In the genomic region with DNA sequence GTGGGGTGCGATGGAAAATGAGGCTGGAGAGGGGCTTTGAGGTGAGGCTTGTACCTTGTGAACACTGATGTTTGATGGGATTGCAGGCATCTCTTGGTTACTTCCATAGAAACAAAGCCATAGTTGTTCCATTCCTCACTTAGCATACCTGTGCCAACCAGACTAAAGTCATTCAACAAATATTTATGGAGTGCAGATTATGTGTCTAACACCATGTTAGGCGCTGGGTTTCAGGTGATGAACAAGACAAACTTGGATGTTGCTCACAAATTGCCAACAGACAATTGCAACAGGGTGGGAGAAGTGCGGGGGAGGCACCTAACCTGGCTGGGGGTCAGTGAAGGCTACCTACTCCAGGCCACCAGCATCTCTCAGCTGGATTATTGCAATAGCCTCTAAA, we compare ENCODE assay signal across 11 cellular contexts. TPM values are rescaled to one million over a fixed set of nuclear protein-coding genes. Genes with fewer than 3 reads are reported as not detected.
A peak's percentile ranks its signal among the peaks of the same experiment; 100 is the strongest.
DNase-seq lines count a peak whose midpoint lies in the region; ATAC-seq and TF ChIP-seq lines count a peak whose summit lies in the region.
"Had no signal": no experiment of that assay in that cellular context is flagged by ENCODE, and none has a peak within 500 bp of the region (broad histone marks: within the 10 kb centered on the region; RNA-seq: fewer than 3 reads in every experiment).

No MANE protein-coding gene starts in this region.

- peaks cover 7% of the 10 kb centered on the region for H3K36me3 Mint-ChIP-seq in activated CD8-positive, alpha-beta memory T cell treated with anti-CD3 and anti-CD28 coated beads, Interleukin-2, amount 10 ng/mL, durations not matched to agents 7 days and 5 days
- peaks cover 7% of the 10 kb centered on the region; the same call in 1 of the 2 replicates for H3K36me3 Mint-ChIP-seq in WTC11
- H3K36me3 Mint-ChIP-seq in stimulated activated naive B cell treated with anti-CD40 and anti-IgM and Interleukin-4, amounts not matched to agents 10 μg/mL and 1 μg/mL and 100 μg/mL, for 72 hours, result peaks cover 20 to 40% of the 10 kb centered on the region in 2 donors

- no peak for TF ChIP-seq EP300 in tibial nerve (IDR thresholded peaks at IDR 0.05)
- TF ChIP-seq EP300 in transverse colon (IDR thresholded peaks at IDR 0.05; ENCODE audit: low read depth), result no peak

- intact Hi-C loops in transverse colon (cut with DNase I; ENCODE audit: low total_unique reads), result no loop called here

- no peak for TF ChIP-seq CTCF in WTC11 (IDR thresholded peaks at IDR 0.05)
- TF ChIP-seq CTCF in foreskin keratinocyte (conservative IDR thresholded peaks at IDR 0.05), result no peak
- TF ChIP-seq CTCF in tibial nerve (IDR thresholded peaks at IDR 0.05), result no peak
- TF ChIP-seq CTCF in transverse colon (IDR thresholded peaks at IDR 0.05), result no peak

- no peaks in the 10 kb centered on the region for H3K27me3 ChIP-seq in foreskin keratinocyte
- H3K27me3 ChIP-seq in tibial nerve, result no peaks in the 10 kb centered on the region
- no peaks in the 10 kb centered on the region for H3K27me3 ChIP-seq in transverse colon

- no peak for TF ChIP-seq POLR2A in tibial nerve (IDR thresholded peaks at IDR 0.05)
- no peak for TF ChIP-seq POLR2A in transverse colon (IDR thresholded peaks at IDR 0.05)

- peaks cover 18% of the 10 kb centered on the region for H3K4me1 ChIP-seq in foreskin keratinocyte
- peaks cover 0 to 23% (median 4%) of the 10 kb centered on the region in 4 donors for H3K4me1 ChIP-seq in tibial nerve
- H3K4me1 ChIP-seq in transverse colon, result peaks cover 8 to 16% (median 14%) of the 10 kb centered on the region in 4 donors

- peaks cover 20% of the 10 kb centered on the region for H3K4me1 Mint-ChIP-seq in activated CD8-positive, alpha-beta memory T cell treated with anti-CD3 and anti-CD28 coated beads, Interleukin-2, amount 10 ng/mL, durations not matched to agents 7 days and 5 days
- peaks cover 14% of the 10 kb centered on the region for H3K4me1 Mint-ChIP-seq in WTC11
- H3K4me1 Mint-ChIP-seq in stimulated activated naive B cell treated with anti-CD40 and anti-IgM and Interleukin-4, amounts not matched to agents 10 μg/mL and 1 μg/mL and 100 μg/mL, for 72 hours, result peaks cover 40 to 58% of the 10 kb centered on the region in 2 donors

- no peaks in the 10 kb centered on the region for H3K9me3 Mint-ChIP-seq in activated CD8-positive, alpha-beta memory T cell treated with anti-CD3 and anti-CD28 coated beads, Interleukin-2, amount 10 ng/mL, durations not matched to agents 7 days and 5 days (ENCODE audit: low read depth)
- no peaks in the 10 kb centered on the region for H3K9me3 Mint-ChIP-seq in WTC11
- no peaks in the 10 kb centered on the region for H3K9me3 Mint-ChIP-seq in stimulated activated naive B cell treated with anti-CD40 and anti-IgM and Interleukin-4, amounts not matched to agents 10 μg/mL and 1 μg/mL and 100 μg/mL, for 72 hours

- H3K27me3 Mint-ChIP-seq in activated CD8-positive, alpha-beta memory T cell treated with anti-CD3 and anti-CD28 coated beads, Interleukin-2, amount 10 ng/mL, durations not matched to agents 7 days and 5 days, result no peaks in the 10 kb centered on the region
- peaks cover 2% of the 10 kb centered on the region for H3K27me3 Mint-ChIP-seq in WTC11 (ENCODE audit: low read depth)
- H3K27me3 Mint-ChIP-seq in stimulated activated naive B cell treated with anti-CD40 and anti-IgM and Interleukin-4, amounts not matched to agents 10 μg/mL and 1 μg/mL and 100 μg/mL, for 72 hours, result no peaks in the 10 kb centered on the region

- no peak overlapping the region for H3K4me3 ChIP-seq in tibial nerve
- no peak overlapping the region for H3K4me3 ChIP-seq in transverse colon

- H3K9me3 ChIP-seq in tibial nerve (no peaks in the 10 kb centered on the region), transverse colon (no peaks in the 10 kb centered on the region)

- no peak for ATAC-seq in activated CD8-positive, alpha-beta memory T cell treated with anti-CD3 and anti-CD28 coated beads, Interleukin-2, amount 10 ng/mL, durations not matched to agents 7 days and 5 days
- ATAC-seq in WTC11 (no peak), foreskin keratinocyte (peak; percentile 40), HG02852 (IDR thresholded peaks at IDR 0.05; ENCODE audit: unreplicated experiment) (no peak)
- no peak for ATAC-seq in stimulated activated naive B cell treated with anti-CD40 and anti-IgM and Interleukin-4, amounts not matched to agents 10 μg/mL and 1 μg/mL and 100 μg/mL, for 72 hours (replicated peaks)

- peak overlapping the region; percentile 5 for H3K27ac Mint-ChIP-seq in activated CD8-positive, alpha-beta memory T cell treated with anti-CD3 and anti-CD28 coated beads, Interleukin-2, amount 10 ng/mL, durations not matched to agents 7 days and 5 days
- H3K27ac Mint-ChIP-seq in WTC11, result no peak overlapping the region
- H3K27ac Mint-ChIP-seq in stimulated activated naive B cell treated with anti-CD40 and anti-IgM and Interleukin-4, amounts not matched to agents 10 μg/mL and 1 μg/mL and 100 μg/mL, for 72 hours, result no peak overlapping the region

- CTCF ChIA-PET in activated CD8-positive, alpha-beta memory T cell treated with anti-CD3 and anti-CD28 coated beads, Interleukin-2, amount 10 ng/mL, durations not matched to agents 7 days and 5 days (lab: Charles Lee), result interaction anchor here (1.2 kb wide), 1 partner anchor 133 kb away, joined by 3 read pairs; no protein-coding TSS in a partner anchor
- CTCF ChIA-PET in WTC11 (lab: Charles Lee), result no interaction called here

- WGBS in tibial nerve, 2 donors, result 97% methylated on average over 3 of the region's 3 CpGs
- WGBS in transverse colon (ENCODE audit: low coverage in 1 of 2), 2 donors, result 81 to 85% methylated on average over 3 of the region's 3 CpGs

- peak overlapping the region; percentile 96 for H3K4me3 Mint-ChIP-seq in activated CD8-positive, alpha-beta memory T cell treated with anti-CD3 and anti-CD28 coated beads, Interleukin-2, amount 10 ng/mL, durations not matched to agents 7 days and 5 days
- H3K4me3 Mint-ChIP-seq in WTC11, result peak overlapping the region; percentile 90
- H3K4me3 Mint-ChIP-seq in stimulated activated naive B cell treated with anti-CD40 and anti-IgM and Interleukin-4, amounts not matched to agents 10 μg/mL and 1 μg/mL and 100 μg/mL, for 72 hours, result peak overlapping the region; percentile 98

- in situ Hi-C loops in transverse colon (cut with MboI; ENCODE audit: low pct_ligation_motif_present in 1 of 4, low pct_unique_long_range_greater_than_20kb in 1 of 4, low sequenced_read_pairs in 3 of 4), result no loop called here

- H3K36me3 ChIP-seq in tibial nerve (peaks cover 3 to 31% (median 4%) of the 10 kb centered on the region in 3 donors), transverse colon (no peaks in the 10 kb centered on the region)

- POLR2A ChIA-PET in WTC11 (lab: Charles Lee), result no interaction called here

- H3K27ac ChIP-seq in foreskin keratinocyte (peak overlapping the region; percentile 94), tibial nerve (peak overlapping the region in 1 of 4 donors; percentile 96), transverse colon (peak overlapping the region in 1 of 4 donors; percentile 87)

- no peak for DNase-seq in activated CD8-positive, alpha-beta memory T cell treated with anti-CD3 and anti-CD28 coated beads, Interleukin-2, amount 10 ng/mL, durations not matched to agents 7 days and 5 days
- no peak for DNase-seq in activated CD8-positive, alpha-beta memory T cell treated with anti-CD3 and anti-CD28 coated beads, Interleukin-2, amount 50 U/mL, for 4 hours
- DNase-seq in WTC11 (ENCODE audit: low spot score) (no peak), foreskin keratinocyte (peak; percentile 47 to 73), tibial nerve (ENCODE audit: low spot score in 2 of 2) (no peak), transverse colon (no peak)
- DNase-seq in stimulated activated naive B cell treated with anti-CD40 and anti-IgM and Interleukin-4, amounts not matched to agents 10 μg/mL and 1 μg/mL and 100 μg/mL, for 72 hours, result no peak
- DNase-seq: GF-D8, kidney glomerular epithelial cell, NCI-H1417 had no signal

TF ChIP-seq in WTC11, 78 proteins besides CTCF, POLR2A, EP300 and RAD21 (continues in another document):
- TF ChIP-seq ZNF671 (CRISPR knock-in tag; IDR thresholded peaks at IDR 0.05) (no peak), OVOL2 (CRISPR knock-in tag; IDR thresholded peaks at IDR 0.05; ENCODE audit: borderline replicate concordance) (no peak), CREM (CRISPR knock-in tag; IDR thresholded peaks at IDR 0.05) (no peak), ZNF423 (CRISPR knock-in tag; IDR thresholded peaks at IDR 0.05) (no peak)
- TF ChIP-seq, protein P1, sequence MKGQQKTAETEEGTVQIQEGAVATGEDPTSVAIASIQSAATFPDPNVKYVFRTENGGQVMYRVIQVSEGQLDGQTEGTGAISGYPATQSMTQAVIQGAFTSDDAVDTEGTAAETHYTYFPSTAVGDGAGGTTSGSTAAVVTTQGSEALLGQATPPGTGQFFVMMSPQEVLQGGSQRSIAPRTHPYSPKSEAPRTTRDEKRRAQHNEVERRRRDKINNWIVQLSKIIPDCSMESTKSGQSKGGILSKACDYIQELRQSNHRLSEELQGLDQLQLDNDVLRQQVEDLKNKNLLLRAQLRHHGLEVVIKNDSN (CRISPR knock-in tag; IDR thresholded peaks at IDR 0.05), result no peak

RNA-seq across cellular contexts. Expression of a gene that starts 1.5 kb away (rescaled TPM):
- 10 to 100 TPM; 16.5 to 23.9 TPM for total RNA-seq in activated CD8-positive, alpha-beta memory T cell treated with anti-CD3 and anti-CD28 coated beads, Interleukin-2, amount 10 ng/mL, durations not matched to agents 7 days and 5 days
- total RNA-seq in WTC11 (2021) (10.3 to 16.5 TPM (median 13.7 TPM) in 3 replicates), foreskin keratinocyte (25.0 and 31.9 TPM in 2 replicates), tibial nerve (10 to 100 TPM; 13.0 to 23.7 (median 16.9) TPM), transverse colon (10 to 100 TPM in 2 of 4 donors, 1 to 10 TPM in 2; 6.8 to 20.9 (median 9.2) TPM)
- polyA plus RNA-seq in foreskin keratinocyte, result 8.4 and 9.5 TPM in 2 replicates

RNA-seq across cellular contexts. Expression of a gene that starts 44.7 kb away (rescaled TPM):
- total RNA-seq in activated CD8-positive, alpha-beta memory T cell treated with anti-CD3 and anti-CD28 coated beads, Interleukin-2, amount 10 ng/mL, durations not matched to agents 7 days and 5 days, result 10 to 100 TPM; 50.1 to 64.6 TPM
- 38.2 to 41.3 TPM (median 38.6 TPM) in 3 replicates for total RNA-seq in WTC11 (2021)
- 54.8 and 69.2 TPM in 2 replicates for total RNA-seq in foreskin keratinocyte
- polyA plus RNA-seq in foreskin keratinocyte, result 26.3 and 27.6 TPM in 2 replicates
- 10 to 100 TPM; 59.7 to 97.5 (median 86.7) TPM for total RNA-seq in tibial nerve
- total RNA-seq in transverse colon, result 10 to 100 TPM; 19.3 to 85.7 (median 53.1) TPM

Comparison
In these comparisons a context has a peak if more than half of its experiments do, and no peak if none do; other contexts are left out.
1. DNase-seq: peak in foreskin keratinocyte (2 of 2); none in activated CD8-positive, alpha-beta memory T cell treated with anti-CD3 and anti-CD28 coated beads, Interleukin-2, amount 10 ng/mL, durations not matched to agents 7 days and 5 days (single experiment), activated CD8-positive, alpha-beta memory T cell treated with anti-CD3 and anti-CD28 coated beads, Interleukin-2, amount 50 U/mL, for 4 hours (single experiment), WTC11 (single experiment), stimulated activated naive B cell treated with anti-CD40 and anti-IgM and Interleukin-4, amounts not matched to agents 10 μg/mL and 1 μg/mL and 100 μg/mL, for 72 hours (single experiment), tibial nerve (0 of 2) and transverse colon (single experiment).
2. Peak in every context shown above with its lines, with median percentiles within 50 percentile points of each other: H3K4me3 Mint-ChIP-seq.